Comparison of ENCODE assay signal across 35 cellular contexts in the genomic region with DNA sequence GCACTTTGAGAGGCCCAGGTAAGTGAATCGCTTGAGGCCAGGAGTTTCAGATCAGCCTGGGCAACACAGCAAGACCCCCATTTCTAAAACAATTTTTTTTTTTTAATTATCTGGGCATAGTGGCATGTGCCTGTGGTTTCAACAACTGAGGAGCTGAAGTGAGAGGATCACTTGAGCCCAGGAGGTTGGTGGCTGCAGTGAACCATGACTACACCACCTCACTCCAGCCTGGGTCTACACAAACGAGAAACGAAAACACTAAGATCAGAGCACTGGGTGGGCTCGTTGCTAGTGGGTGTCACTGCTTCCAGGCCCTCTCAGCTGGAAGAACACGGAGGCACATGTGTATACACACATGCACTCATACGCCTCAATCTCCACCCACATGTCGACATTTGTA.
"Had no signal": no experiment of that assay in that cellular context is flagged by ENCODE, and none has a peak within 500 bp of the region (broad histone marks: within the 10 kb centered on the region; RNA-seq: fewer than 3 reads in every experiment).

No MANE protein-coding gene starts in this region.

- ATAC-seq: activated CD4-positive, CD25-positive, alpha-beta regulatory T cell treated with anti-CD3 and anti-CD28 coated beads, Interleukin-2, amount 50 U/mL, for 24 hours; activated CD8-positive, alpha-beta memory T cell treated with anti-CD3 and anti-CD28 coated beads, Interleukin-2, amount 10 ng/mL, durations not matched to agents 7 days and 5 days; activated CD8-positive, alpha-beta T cell treated with anti-CD3 and anti-CD28 coated beads, Interleukin-2, amount 10 ng/mL, durations not matched to agents 7 days and 5 days; activated naive CD8-positive, alpha-beta T cell treated with anti-CD3 and anti-CD28 coated beads, Interleukin-2, amount 50 U/mL, for 24 hours; body of pancreas; effector memory CD8-positive, alpha-beta T cell; foreskin keratinocyte; gastrocnemius medialis; T-helper 17 cell had no signal

- H3K36me3 ChIP-seq: adrenal gland, esophagus muscularis mucosa, gastrocnemius medialis, WERI-Rb-1 had no signal

- H3K27me3 ChIP-seq: adrenal gland, body of pancreas, esophagus muscularis mucosa, foreskin keratinocyte, gastrocnemius medialis had no signal

- H3K4me3 Mint-ChIP-seq: activated B cell treated with CpG ODN at 0.5 μM for 24 hours; activated CD8-positive, alpha-beta memory T cell treated with anti-CD3 and anti-CD28 coated beads, Interleukin-2, amount 10 ng/mL, durations not matched to agents 7 days and 5 days; activated CD8-positive, alpha-beta T cell treated with anti-CD3 and anti-CD28 coated beads, Interleukin-2, amount 10 ng/mL, durations not matched to agents 7 days and 5 days; activated naive CD4-positive, alpha-beta T cell treated with anti-CD3 and anti-CD28 coated beads for 36 hours; activated naive CD4-positive, alpha-beta T cell treated with anti-CD3 and anti-CD28 coated beads, Interleukin-2, amount 50 U/mL, for 24 hours; activated naive CD8-positive, alpha-beta T cell treated with anti-CD3 and anti-CD28 coated beads for 36 hours; activated naive CD8-positive, alpha-beta T cell treated with anti-CD3 and anti-CD28 coated beads, Interleukin-2, amount 50 U/mL, for 24 hours; activated T-helper 1 cell treated with anti-CD3 and anti-CD28 coated beads, Interleukin-12 subunit alpha, Interleukin-12 subunit beta, Interleukin-2, Interleukin-4 antibody, amounts not matched to agents 30 ng/mL and 10 ng/mL and 1 ng/mL, durations not matched to agents 14 hours and 24 hours and 36 hours; effector memory CD8-positive, alpha-beta T cell; T-helper 17 cell; T-helper 2 cell treated with Interferon-gamma antibody and Interleukin-4, amounts not matched to agents 5 μg/mL and 100 μg/mL, for 36 hours had no signal

- H3K27ac Mint-ChIP-seq: activated B cell treated with CpG ODN at 0.5 μM for 24 hours; activated CD8-positive, alpha-beta memory T cell treated with anti-CD3 and anti-CD28 coated beads, Interleukin-2, amount 10 ng/mL, durations not matched to agents 7 days and 5 days; activated CD8-positive, alpha-beta T cell treated with anti-CD3 and anti-CD28 coated beads, Interleukin-2, amount 10 ng/mL, durations not matched to agents 7 days and 5 days; activated naive CD4-positive, alpha-beta T cell treated with anti-CD3 and anti-CD28 coated beads for 36 hours; activated naive CD4-positive, alpha-beta T cell treated with anti-CD3 and anti-CD28 coated beads, Interleukin-2, amount 50 U/mL, for 24 hours; activated naive CD8-positive, alpha-beta T cell treated with anti-CD3 and anti-CD28 coated beads for 36 hours; activated naive CD8-positive, alpha-beta T cell treated with anti-CD3 and anti-CD28 coated beads, Interleukin-2, amount 50 U/mL, for 24 hours; activated T-helper 1 cell treated with anti-CD3 and anti-CD28 coated beads, Interleukin-12 subunit alpha, Interleukin-12 subunit beta, Interleukin-2, Interleukin-4 antibody, amounts not matched to agents 30 ng/mL and 10 ng/mL and 1 ng/mL, durations not matched to agents 14 hours and 24 hours and 36 hours; activated T-helper 2 cell treated with anti-CD3 and anti-CD28 coated beads, Interferon-gamma antibody, Interleukin-2, Interleukin-4, amounts not matched to agents 10 μg/mL and 5 μg/mL and 100 μg/mL, durations not matched to agents 14 hours and 24 hours and 36 hours; T-helper 17 cell; T-helper 2 cell treated with Interferon-gamma antibody and Interleukin-4, amounts not matched to agents 5 μg/mL and 100 μg/mL, for 36 hours had no signal

- H3K36me3 Mint-ChIP-seq: activated CD8-positive, alpha-beta memory T cell treated with anti-CD3 and anti-CD28 coated beads, Interleukin-2, amount 10 ng/mL, durations not matched to agents 7 days and 5 days had no signal

- H3K9me3 ChIP-seq: adrenal gland, body of pancreas, esophagus muscularis mucosa, gastrocnemius medialis had no signal

- DNase-seq: activated B cell treated with CpG ODN at 0.5 μM for 24 hours; activated CD4-positive, alpha-beta T cell treated with anti-CD3 and anti-CD28 coated beads for 48 hours; activated CD4-positive, alpha-beta T cell treated with anti-CD3 and anti-CD28 coated beads, Interleukin-2, amount 50 U/mL, for 1 hour; activated CD4-positive, alpha-beta T cell treated with anti-CD3 and anti-CD28 coated beads, Interleukin-2, amount 50 U/mL, for 48 hours; activated CD8-positive, alpha-beta memory T cell treated with anti-CD3 and anti-CD28 coated beads, Interleukin-2, amount 10 ng/mL, durations not matched to agents 7 days and 5 days; activated CD8-positive, alpha-beta memory T cell treated with anti-CD3 and anti-CD28 coated beads, Interleukin-2, amount 50 U/mL, for 4 hours; activated CD8-positive, alpha-beta T cell treated with anti-CD3 and anti-CD28 coated beads, Interleukin-2, amount 10 ng/mL, durations not matched to agents 7 days and 5 days; activated effector memory CD4-positive, alpha-beta T cell treated with anti-CD3 and anti-CD28 coated beads, Interleukin-2, amount 50 U/mL, for 16 hours; activated naive CD4-positive, alpha-beta T cell treated with anti-CD3 and anti-CD28 coated beads for 36 hours; activated naive CD8-positive, alpha-beta T cell treated with anti-CD3 and anti-CD28 coated beads for 36 hours; activated naive CD8-positive, alpha-beta T cell treated with anti-CD3 and anti-CD28 coated beads, Interleukin-2, amount 50 U/mL, for 24 hours; activated T-cell treated with anti-CD3 and anti-CD28 coated beads, Interleukin-2, amount 50 U/mL, for 1 hour; activated T-cell treated with anti-CD3 and anti-CD28 coated beads, Interleukin-2, amount 50 U/mL, for 48 hours; adrenal gland; amygdala; body of pancreas; caudate nucleus; cortex of kidney; dermis blood vessel endothelial cell; effector CD4-positive, alpha-beta T cell; effector memory CD8-positive, alpha-beta T cell; erythroblast; foreskin keratinocyte; gastrocnemius medialis; glutamatergic neuron; T-helper 1 cell; T-helper 17 cell; T1000; WERI-Rb-1 had no signal

- H3K27me3 Mint-ChIP-seq: activated B cell treated with CpG ODN at 0.5 μM for 24 hours; activated CD8-positive, alpha-beta memory T cell treated with anti-CD3 and anti-CD28 coated beads, Interleukin-2, amount 10 ng/mL, durations not matched to agents 7 days and 5 days; activated naive CD4-positive, alpha-beta T cell treated with anti-CD3 and anti-CD28 coated beads, Interleukin-2, amount 50 U/mL, for 24 hours; activated naive CD8-positive, alpha-beta T cell treated with anti-CD3 and anti-CD28 coated beads for 36 hours; activated naive CD8-positive, alpha-beta T cell treated with anti-CD3 and anti-CD28 coated beads, Interleukin-2, amount 50 U/mL, for 24 hours; effector memory CD8-positive, alpha-beta T cell; T-helper 17 cell had no signal

- H3K4me3 ChIP-seq: adrenal gland, body of pancreas, esophagus muscularis mucosa, gastrocnemius medialis had no signal

- H3K27ac ChIP-seq: adrenal gland, body of pancreas, esophagus muscularis mucosa, foreskin keratinocyte, gastrocnemius medialis, WERI-Rb-1 had no signal

- H3K9me3 Mint-ChIP-seq: activated B cell treated with CpG ODN at 0.5 μM for 24 hours; activated naive CD4-positive, alpha-beta T cell treated with anti-CD3 and anti-CD28 coated beads for 36 hours; activated naive CD4-positive, alpha-beta T cell treated with anti-CD3 and anti-CD28 coated beads, Interleukin-2, amount 50 U/mL, for 24 hours; activated naive CD8-positive, alpha-beta T cell treated with anti-CD3 and anti-CD28 coated beads, Interleukin-2, amount 50 U/mL, for 24 hours; activated T-helper 1 cell treated with anti-CD3 and anti-CD28 coated beads, Interleukin-12 subunit alpha, Interleukin-12 subunit beta, Interleukin-2, Interleukin-4 antibody, amounts not matched to agents 30 ng/mL and 10 ng/mL and 1 ng/mL, durations not matched to agents 14 hours and 24 hours and 36 hours; activated T-helper 2 cell treated with anti-CD3 and anti-CD28 coated beads, Interferon-gamma antibody, Interleukin-2, Interleukin-4, amounts not matched to agents 10 μg/mL and 5 μg/mL and 100 μg/mL, durations not matched to agents 14 hours and 24 hours and 36 hours; effector memory CD8-positive, alpha-beta T cell; T-helper 2 cell treated with Interferon-gamma antibody and Interleukin-4, amounts not matched to agents 5 μg/mL and 100 μg/mL, for 36 hours had no signal
